Comparison of ENCODE assay signal across 28 cellular contexts in the genomic region with DNA sequence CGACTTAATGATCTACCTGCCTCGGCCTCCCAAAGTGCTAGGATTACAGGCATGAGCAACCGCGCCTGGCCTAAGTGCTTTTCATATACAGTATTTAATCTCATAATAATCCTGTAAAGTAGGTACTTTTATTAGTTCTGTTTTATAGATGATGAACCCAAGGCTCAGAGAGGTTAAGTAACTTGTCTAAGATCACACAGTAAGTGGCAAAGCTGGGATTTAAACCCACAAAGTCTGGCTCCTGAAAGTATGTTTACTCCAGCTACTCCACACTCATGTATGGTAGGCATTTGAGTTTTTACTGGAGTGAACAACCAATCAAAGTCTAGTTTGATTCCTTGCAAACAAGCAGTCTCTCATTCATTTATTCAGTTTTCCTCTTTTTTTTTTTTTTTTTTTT. TPM values are rescaled to one million over a fixed set of nuclear protein-coding genes. Genes with fewer than 3 reads are reported as not detected.
"Had no signal": no experiment of that assay in that cellular context is flagged by ENCODE, and none has a peak within 500 bp of the region (broad histone marks: within the 10 kb centered on the region; RNA-seq: fewer than 3 reads in every experiment).

No MANE protein-coding gene starts in this region.

- FAIRE-seq: urothelium cell line had no signal

- H3K27me3 ChIP-seq: ovary, right atrium auricular region, stomach, suprapubic skin, tibial artery, upper lobe of right lung had no signal

- DNase-seq: hypothalamus; islet precursor cell; left ventricle myocardium inferior; mesendoderm; naive B cell; natural killer cell; nephron progenitor cell; ovary; stimulated activated CD4-positive, alpha-beta T cell treated with anti-CD3 and anti-CD28 coated beads, Interleukin-12 subunit alpha, Interleukin-12 subunit beta, amount 100 ng/mL, for 4 hours; stimulated activated CD4-positive, alpha-beta T cell treated with anti-CD3 and anti-CD28 coated beads, Interleukin-15, amount 100 ng/mL, for 24 hours; stimulated activated CD4-positive, alpha-beta T cell treated with anti-CD3 and anti-CD28 coated beads, Interleukin-2, amount 100 ng/mL, for 24 hours; stimulated activated CD4-positive, alpha-beta T cell treated with anti-CD3 and anti-CD28 coated beads, Interleukin-4, amount 100 ng/mL, for 1 hour; stimulated activated naive B cell treated with anti-CD40 and anti-IgM and Interleukin-4, amounts not matched to agents 10 μg/mL and 1 μg/mL and 100 μg/mL, for 72 hours; stimulated activated naive CD8-positive, alpha-beta T cell treated with anti-CD3 and anti-CD28 coated beads, Interleukin-15, Interleukin-2, amounts not matched to agents 100 U/mL and 50 U/mL, for 24 hours; stomach; tibial artery; trophoblast cell; upper lobe of right lung had no signal

- H3K27ac ChIP-seq: left ventricle myocardium inferior, ovary, right atrium auricular region, skin epidermis, stomach, suprapubic skin, thoracic aorta, tibial artery, upper lobe of right lung had no signal

- H3K36me3 ChIP-seq: ovary had no signal

- H3K4me3 ChIP-seq: left ventricle myocardium inferior, lung, ovary, right atrium auricular region, skin epidermis, stomach, suprapubic skin, thoracic aorta, tibial artery, upper lobe of right lung had no signal

- H3K9me3 ChIP-seq: left ventricle myocardium inferior, ovary, right atrium auricular region, stomach, suprapubic skin, thoracic aorta, tibial artery, upper lobe of right lung had no signal

- ATAC-seq: natural killer cell; sciatic nerve; stimulated activated naive B cell treated with anti-CD40 and anti-IgM and Interleukin-4, amounts not matched to agents 10 μg/mL and 1 μg/mL and 100 μg/mL, for 72 hours; stimulated activated naive CD8-positive, alpha-beta T cell treated with anti-CD3 and anti-CD28 coated beads, Interleukin-15, Interleukin-2, amounts not matched to agents 100 U/mL and 50 U/mL, for 24 hours; upper lobe of right lung had no signal

RNA-seq across cellular contexts. Expression of a gene that starts 20.2 kb away (rescaled TPM):
- total RNA-seq: kidney epithelial cell, lower leg skin, natural killer cell, renal cortical epithelial cell, right atrium auricular region, suprapubic skin, thoracic aorta, upper lobe of right lung had no signal
